In genomic region chr2:8626572-8626971, GRCh38 we compare ENCODE assay signal across 21 cellular contexts. TPM values are rescaled to one million over a fixed set of nuclear protein-coding genes. Genes with fewer than 3 reads are reported as not detected.
DNase-seq lines count a peak whose midpoint lies in the region; ATAC-seq, FAIRE-seq and TF ChIP-seq lines count a peak whose summit lies in the region.
"Had no signal": no experiment of that assay in that cellular context is flagged by ENCODE, and none has a peak within 500 bp of the region (broad histone marks: within the 10 kb centered on the region; RNA-seq: fewer than 3 reads in every experiment).

No MANE protein-coding gene starts in this region.

- H3K79me2 ChIP-seq in GM23338 (replicated peaks; ENCODE audit: insufficient read depth): no peaks in the 10 kb centered on the region

- H3K4me1 ChIP-seq in right lobe of liver: peaks cover 0 to 41% (median 15%) of the 10 kb centered on the region in 4 donors
- H3K4me1 ChIP-seq in GM23338 (ENCODE audit: insufficient read depth): no peaks in the 10 kb centered on the region
- H3K4me1 ChIP-seq in small intestine (ENCODE audit: control insufficient read depth in 2 of 2, insufficient read depth in 1 of 2, low read depth in 1 of 2, low read length in 1 of 2): peaks cover 0 to 10% of the 10 kb centered on the region in 2 donors
- H3K4me1 ChIP-seq: breast epithelium, gastroesophageal sphincter, tibial artery had no signal

- H3K9me3 ChIP-seq in right lobe of liver (no peaks in the 10 kb centered on the region), small intestine (ENCODE audit: control insufficient read depth, low read depth) (no peaks in the 10 kb centered on the region)
- H3K9me3 ChIP-seq: BLaER1 treated with 17β-estradiol and CSF1 and Interleukin-3, amounts not matched to agents 10 nM and 100 nM; breast epithelium; gastroesophageal sphincter; tibial artery had no signal

- no peak for ATAC-seq in activated T-helper 17 cell treated with anti-CD3 and anti-CD28 coated beads, Interleukin-2, amount 50 U/mL, for 72 hours (replicated peaks)
- ATAC-seq in right lobe of liver: peak in 1 of 4 donors; percentile 0
- ATAC-seq in stimulated activated effector memory CD8-positive, alpha-beta T cell treated with anti-CD3 and anti-CD28 coated beads, Interleukin-12 subunit alpha, Interleukin-12 subunit beta, amount 100 ng/mL, for 72 hours: peak; percentile 5
- ATAC-seq in GM23338: no peak
- no peak for ATAC-seq in GM18511 (IDR thresholded peaks at IDR 0.05; ENCODE audit: unreplicated experiment)
- ATAC-seq: activated naive CD4-positive, alpha-beta T cell treated with anti-CD3 and anti-CD28 coated beads, Interleukin-2, amount 50 U/mL, for 72 hours; activated T-cell treated with anti-CD3 and anti-CD28 coated beads, Interleukin-2, amount 50 U/mL, for 4 hours; gastroesophageal sphincter; left cardiac atrium; SK-N-SH treated with all-trans-retinoic acid at 6 μM for 48 hours had no signal

- no peaks in the 10 kb centered on the region for H3K4me1 Mint-ChIP-seq in activated T-cell treated with anti-CD3 and anti-CD28 coated beads, Interleukin-2, amount 50 U/mL, for 24 hours (ENCODE audit: low read depth)
- H3K4me1 Mint-ChIP-seq in activated T-helper 17 cell treated with anti-CD3 and anti-CD28 coated beads, Interleukin-2, amount 50 U/mL, for 72 hours: peaks cover 9% of the 10 kb centered on the region
- H3K4me1 Mint-ChIP-seq in stimulated activated effector memory CD8-positive, alpha-beta T cell treated with anti-CD3 and anti-CD28 coated beads, Interleukin-12 subunit alpha, Interleukin-12 subunit beta, amount 100 ng/mL, for 72 hours: peaks cover 30% of the 10 kb centered on the region
- peaks cover 7% of the 10 kb centered on the region; the same call in 1 of the 3 replicates for H3K4me1 Mint-ChIP-seq in GM23338

- no peaks in the 10 kb centered on the region for H4K20me1 ChIP-seq in GM23338 (replicated peaks; ENCODE audit: insufficient read depth)
- H4K20me1 ChIP-seq: BLaER1 treated with 17β-estradiol and CSF1 and Interleukin-3, amounts not matched to agents 10 nM and 100 nM had no signal

- no peaks in the 10 kb centered on the region for H3K9me3 Mint-ChIP-seq in activated T-cell treated with anti-CD3 and anti-CD28 coated beads, Interleukin-2, amount 50 U/mL, for 24 hours
- no peaks in the 10 kb centered on the region for H3K9me3 Mint-ChIP-seq in activated T-helper 17 cell treated with anti-CD3 and anti-CD28 coated beads, Interleukin-2, amount 50 U/mL, for 72 hours
- H3K9me3 Mint-ChIP-seq in stimulated activated effector memory CD8-positive, alpha-beta T cell treated with anti-CD3 and anti-CD28 coated beads, Interleukin-12 subunit alpha, Interleukin-12 subunit beta, amount 100 ng/mL, for 72 hours: no peaks in the 10 kb centered on the region
- no peaks in the 10 kb centered on the region; the same call in 2 of the 3 replicates for H3K9me3 Mint-ChIP-seq in GM23338
- H3K9me3 Mint-ChIP-seq: activated naive CD4-positive, alpha-beta T cell treated with anti-CD3 and anti-CD28 coated beads, Interleukin-2, amount 50 U/mL, for 72 hours; activated T-cell treated with anti-CD3 and anti-CD28 coated beads, Interleukin-2, amount 50 U/mL, for 4 hours had no signal

- no peaks in the 10 kb centered on the region for H3F3A ChIP-seq in GM23338 (replicated peaks; ENCODE audit: low read depth)

- TF ChIP-seq POLR2A in right lobe of liver (IDR thresholded peaks at IDR 0.05): no peak

- H3K27me3 Mint-ChIP-seq in activated T-cell treated with anti-CD3 and anti-CD28 coated beads, Interleukin-2, amount 50 U/mL, for 24 hours: no peaks in the 10 kb centered on the region
- peaks cover 5% of the 10 kb centered on the region for H3K27me3 Mint-ChIP-seq in activated T-helper 17 cell treated with anti-CD3 and anti-CD28 coated beads, Interleukin-2, amount 50 U/mL, for 72 hours
- peaks cover 3% of the 10 kb centered on the region for H3K27me3 Mint-ChIP-seq in GM23338 (ENCODE audit: insufficient read depth, low read depth, poor library complexity)

- peak; percentile 27 for DNase-seq in activated T-cell treated with anti-CD3 and anti-CD28 coated beads, Interleukin-2, amount 50 U/mL, for 24 hours
- DNase-seq in activated T-cell treated with anti-CD3 and anti-CD28 coated beads, Interleukin-2, amount 50 U/mL, for 1 hour: no peak
- peak in 1 of 3 donors; percentile 39 for DNase-seq in right lobe of liver
- DNase-seq in stimulated activated effector memory CD8-positive, alpha-beta T cell treated with anti-CD3 and anti-CD28 coated beads, Interleukin-12 subunit alpha, Interleukin-12 subunit beta, amount 100 ng/mL, for 72 hours (ENCODE audit: low spot score in 2 of 2): no peak
- DNase-seq in GM23338 (ENCODE audit: low spot score): no peak
- no peak for DNase-seq in small intestine
- DNase-seq: activated CD4-positive, alpha-beta T cell treated with anti-CD3 and anti-CD28 coated beads, Interleukin-2, amount 50 U/mL, for 4 hours; activated T-cell treated with anti-CD3 and anti-CD28 coated beads, Interleukin-2, amount 50 U/mL, for 4 hours; erythroblast; left cardiac atrium; NCI-H2171 treated with DMSO at 0.1 percent for 48 hours; tibial artery had no signal

- H3K27me3 ChIP-seq in right lobe of liver (no peaks in the 10 kb centered on the region), GM23338 (ENCODE audit: insufficient read depth) (no peaks in the 10 kb centered on the region), small intestine (ENCODE audit: control insufficient read depth in 2 of 2, insufficient read depth in 2 of 2, low read length in 2 of 2) (no peaks in the 10 kb centered on the region)
- H3K27me3 ChIP-seq: BLaER1 treated with 17β-estradiol and CSF1 and Interleukin-3, amounts not matched to agents 10 nM and 100 nM; breast epithelium; dorsolateral prefrontal cortex; gastroesophageal sphincter; tibial artery had no signal

- H3K36me3 Mint-ChIP-seq in activated T-cell treated with anti-CD3 and anti-CD28 coated beads, Interleukin-2, amount 50 U/mL, for 24 hours (ENCODE audit: low read depth): no peaks in the 10 kb centered on the region
- H3K36me3 Mint-ChIP-seq in activated T-helper 17 cell treated with anti-CD3 and anti-CD28 coated beads, Interleukin-2, amount 50 U/mL, for 72 hours (ENCODE audit: low read depth): no peaks in the 10 kb centered on the region
- no peaks in the 10 kb centered on the region for H3K36me3 Mint-ChIP-seq in stimulated activated effector memory CD8-positive, alpha-beta T cell treated with anti-CD3 and anti-CD28 coated beads, Interleukin-12 subunit alpha, Interleukin-12 subunit beta, amount 100 ng/mL, for 72 hours
- H3K36me3 Mint-ChIP-seq in GM23338 (ENCODE audit: low read depth): no peaks in the 10 kb centered on the region
- H3K36me3 Mint-ChIP-seq: activated naive CD4-positive, alpha-beta T cell treated with anti-CD3 and anti-CD28 coated beads, Interleukin-2, amount 50 U/mL, for 72 hours had no signal

- no peak overlapping the region for H2AFZ ChIP-seq in GM23338

- FAIRE-seq in small intestine (lab: Jason Lieb, UNC): no peak

- H3K4me2 ChIP-seq in GM23338: no peak overlapping the region
- H3K4me2 ChIP-seq: BLaER1 treated with 17β-estradiol and CSF1 and Interleukin-3, amounts not matched to agents 10 nM and 100 nM had no signal

- WGBS in right lobe of liver (ENCODE audit: insufficient coverage, low coverage, low lambda C conversion rate, missing lambda C conversion rate): 86% methylated on average over 7 of the region's 8 CpGs
- WGBS in small intestine, 3 donors: 87 to 94% (median 92%) methylated on average over 8 of the region's 8 CpGs

- no peaks in the 10 kb centered on the region for H3K36me3 ChIP-seq in right lobe of liver
- H3K36me3 ChIP-seq in GM23338 (ENCODE audit: insufficient read depth): no peaks in the 10 kb centered on the region
- H3K36me3 ChIP-seq in small intestine (ENCODE audit: control insufficient read depth in 2 of 2, insufficient read depth in 2 of 2, low read length in 2 of 2): no peaks in the 10 kb centered on the region
- H3K36me3 ChIP-seq: BLaER1 treated with 17β-estradiol and CSF1 and Interleukin-3, amounts not matched to agents 10 nM and 100 nM; breast epithelium; gastroesophageal sphincter; tibial artery had no signal

- H3K4me3 ChIP-seq in right lobe of liver: no peak overlapping the region
- no peak overlapping the region for H3K4me3 ChIP-seq in GM23338
- no peak overlapping the region for H3K4me3 ChIP-seq in small intestine (ENCODE audit: low read depth in 1 of 2, low read length in 2 of 2)
- H3K4me3 ChIP-seq: BLaER1 treated with 17β-estradiol and CSF1 and Interleukin-3, amounts not matched to agents 10 nM and 100 nM; breast epithelium; dorsolateral prefrontal cortex; gastroesophageal sphincter; skin epidermis; tibial artery had no signal

- H3K27ac ChIP-seq in right lobe of liver (peak overlapping the region in 2 of 3 donors; percentile 65 to 82), GM23338 (ENCODE audit: low read depth) (no peak overlapping the region), small intestine (ENCODE audit: low read depth in 1 of 2, low read length in 1 of 2) (no peak overlapping the region)
- H3K27ac ChIP-seq: breast epithelium, dorsolateral prefrontal cortex, gastroesophageal sphincter, skin epidermis, tibial artery had no signal

- H3K9me2 ChIP-seq in GM23338 (ENCODE audit: insufficient read depth): no peaks in the 10 kb centered on the region

- intact Hi-C loops in right lobe of liver (cut with DNase I): no loop called here

- H3K27ac Mint-ChIP-seq in activated T-cell treated with anti-CD3 and anti-CD28 coated beads, Interleukin-2, amount 50 U/mL, for 24 hours: no peak overlapping the region
- H3K27ac Mint-ChIP-seq in activated T-helper 17 cell treated with anti-CD3 and anti-CD28 coated beads, Interleukin-2, amount 50 U/mL, for 72 hours: peak overlapping the region; percentile 7
- no peak overlapping the region for H3K27ac Mint-ChIP-seq in stimulated activated effector memory CD8-positive, alpha-beta T cell treated with anti-CD3 and anti-CD28 coated beads, Interleukin-12 subunit alpha, Interleukin-12 subunit beta, amount 100 ng/mL, for 72 hours
- H3K27ac Mint-ChIP-seq in GM23338: no peak overlapping the region
- H3K27ac Mint-ChIP-seq: activated naive CD4-positive, alpha-beta T cell treated with anti-CD3 and anti-CD28 coated beads, Interleukin-2, amount 50 U/mL, for 72 hours had no signal

- TF ChIP-seq CTCF in right lobe of liver (IDR thresholded peaks at IDR 0.05) (no peak), GM23338 (conservative IDR thresholded peaks at IDR 0.05; ENCODE audit: low read depth in 2 of 2) (no peak)

- no peak overlapping the region for H3K4me3 Mint-ChIP-seq in activated T-cell treated with anti-CD3 and anti-CD28 coated beads, Interleukin-2, amount 50 U/mL, for 24 hours
- H3K4me3 Mint-ChIP-seq in activated T-helper 17 cell treated with anti-CD3 and anti-CD28 coated beads, Interleukin-2, amount 50 U/mL, for 72 hours: no peak overlapping the region
- no peak overlapping the region for H3K4me3 Mint-ChIP-seq in stimulated activated effector memory CD8-positive, alpha-beta T cell treated with anti-CD3 and anti-CD28 coated beads, Interleukin-12 subunit alpha, Interleukin-12 subunit beta, amount 100 ng/mL, for 72 hours
- no peak overlapping the region for H3K4me3 Mint-ChIP-seq in GM23338
- H3K4me3 Mint-ChIP-seq: activated T-cell treated with anti-CD3 and anti-CD28 coated beads, Interleukin-2, amount 50 U/mL, for 4 hours had no signal

RNA-seq across cellular contexts. Expression of gene ID2, which starts 55.3 kb away (rescaled TPM):
- total RNA-seq in activated T-helper 17 cell treated with anti-CD3 and anti-CD28 coated beads, Interleukin-2, amount 50 U/mL, for 72 hours: 100 to 1,000 TPM in 1 of 2 donors, 10 to 100 TPM in 1; 85.6 to 425 TPM
- total RNA-seq in right lobe of liver: 100 to 1,000 TPM; 103 to 520 (median 191) TPM
- total RNA-seq in GM23338 (2014; rRNA removed; shearing (Covaris generic)): 87.0 and 135 TPM in 2 replicates
- polyA plus RNA-seq in GM23338 (2016; fragmentation: Nextera tagmentation; extraction: Ambion mirVana) (110 and 119 TPM in 2 replicates), small intestine (100 to 1,000 TPM in 2 of 3 donors, 10 to 100 TPM in 1; 70.2 to 178 (median 116) TPM)

Comparison
In these comparisons a context has a peak if more than half of its experiments do, and no peak if none do; other contexts are left out.
1. H3K27ac ChIP-seq: peak in right lobe of liver (2 of 3); none in GM23338 (single experiment) and small intestine (0 of 2).